Comparison of ENCODE assay signal across 9 cellular contexts in genomic region chr19:54208784-54209057, GRCh38. TPM values are rescaled to one million over a fixed set of nuclear protein-coding genes. Genes with fewer than 3 reads are reported as not detected.
DNase-seq lines count a peak whose midpoint lies in the region; ATAC-seq and TF ChIP-seq lines count a peak whose summit lies in the region.
"Had no signal": no experiment of that assay in that cellular context is flagged by ENCODE, and none has a peak within 500 bp of the region (broad histone marks: within the 10 kb centered on the region; RNA-seq: fewer than 3 reads in every experiment).

No MANE protein-coding gene starts in this region.

- no peak overlapping the region for H2AK5ac ChIP-seq in mesendoderm (ENCODE audit: low read length)

- ATAC-seq in HG02763 (IDR thresholded peaks at IDR 0.05; ENCODE audit: unreplicated experiment): no peak

- H3K4me3 ChIP-seq in mesendoderm (ENCODE audit: low read length) (no peak overlapping the region), vagina (no peak overlapping the region)

- TF ChIP-seq CTCF in vagina (IDR thresholded peaks at IDR 0.05): no peak

- no peak for TF ChIP-seq POLR2A in vagina (IDR thresholded peaks at IDR 0.05)

- H3K56ac ChIP-seq in mesendoderm (ENCODE audit: low read length): no peak overlapping the region

- peaks cover 37% of the 10 kb centered on the region for H3K79me2 ChIP-seq in mesendoderm (ENCODE audit: control insufficient read depth, insufficient read depth, low read length)

- H3K27me3 ChIP-seq in mesendoderm (ENCODE audit: insufficient read depth, low read length, poor library complexity) (no peaks in the 10 kb centered on the region), vagina (no peaks in the 10 kb centered on the region)

- no peak overlapping the region for H4K5ac ChIP-seq in mesendoderm (ENCODE audit: low read length)

- H3K4me1 ChIP-seq in mesendoderm (ENCODE audit: control insufficient read depth, low read depth, low read length) (no peaks in the 10 kb centered on the region), vagina (peaks cover 58% of the 10 kb centered on the region)

- H3K4me2 ChIP-seq in mesendoderm (ENCODE audit: low read length): no peak overlapping the region

- peaks cover 19% of the 10 kb centered on the region for H3K79me1 ChIP-seq in mesendoderm (ENCODE audit: low read length)

- no peak overlapping the region for H2BK5ac ChIP-seq in mesendoderm (ENCODE audit: low read length)

- H3K9ac ChIP-seq in mesendoderm (ENCODE audit: low read length): no peak overlapping the region

- peak; percentile 50 for DNase-seq in stimulated activated CD4-positive, alpha-beta T cell treated with anti-CD3 and anti-CD28 coated beads, Interleukin-15, amount 100 ng/mL, for 24 hours
- no peak for DNase-seq in stimulated activated CD4-positive, alpha-beta T cell treated with anti-CD3 and anti-CD28 coated beads, Interleukin-4, amount 100 ng/mL, for 4 hours
- DNase-seq in amniotic epithelial cell (ENCODE audit: low read depth) (peak; percentile 39), mesendoderm (peak; percentile 34), vagina (ENCODE audit: extremely low spot score in 2 of 2) (no peak), Ammon's horn (ENCODE audit: low spot score) (no peak), hypothalamus (lab: John Stamatoyannopoulos, UW) (no peak)
- DNase-seq: activated CD4-positive, CD25-positive, alpha-beta regulatory T cell treated with anti-CD3 and anti-CD28 coated beads, Interleukin-2, amount 50 U/mL, for 72 hours had no signal

- no peak overlapping the region for H4K8ac ChIP-seq in mesendoderm (ENCODE audit: low read depth, low read length)

- intact Hi-C loops in vagina (cut with DNase I): no loop called here

- no peak overlapping the region for H3K18ac ChIP-seq in mesendoderm (ENCODE audit: low read length)

- no peak overlapping the region for H3K4ac ChIP-seq in mesendoderm (ENCODE audit: low read depth, low read length)

- H3K36me3 ChIP-seq in mesendoderm (ENCODE audit: control insufficient read depth, insufficient read depth, low read length) (peaks cover 29% of the 10 kb centered on the region), vagina (peaks cover 0 to 47% of the 10 kb centered on the region in 2 donors)

- H2BK120ac ChIP-seq in mesendoderm (ENCODE audit: low read depth, low read length): no peak overlapping the region

- H3K23ac ChIP-seq in mesendoderm (ENCODE audit: low read length): no peak overlapping the region

- H2BK15ac ChIP-seq in mesendoderm (replicated peaks; ENCODE audit: low read depth): no peak overlapping the region

- no peaks in the 10 kb centered on the region for H3K9me3 ChIP-seq in vagina

- no peak overlapping the region for H3K27ac ChIP-seq in mesendoderm (ENCODE audit: low read depth, low read length)
- peak overlapping the region; percentile 81 for H3K27ac ChIP-seq in vagina

- WGBS in mesendoderm (ENCODE audit: extremely low coverage, insufficient coverage, low lambda C conversion rate): no CpG with 5 or more reads among the region's 8 CpGs

RNA-seq across cellular contexts. Expression of gene RPS9, which starts 8.1 kb away (rescaled TPM):
- 2,066 TPM for polyA plus RNA-seq in mesendoderm (2013, experiment 1 of 2)
- 2,070 TPM for polyA plus RNA-seq in mesendoderm (2013, experiment 2 of 2)
- 1,892 TPM for total RNA-seq in vagina

RNA-seq across cellular contexts. Expression of gene LILRB3, which starts 14.1 kb away (rescaled TPM):
- not detected for polyA plus RNA-seq in mesendoderm (2013, experiment 1 of 2)
- polyA plus RNA-seq in mesendoderm (2013, experiment 2 of 2): not detected
- total RNA-seq in vagina: 20.4 TPM

RNA-seq across cellular contexts. Expression of gene TSEN34, which starts 17.6 kb away (rescaled TPM):
- polyA plus RNA-seq in mesendoderm (2013, experiment 1 of 2): 18.7 TPM
- 20.4 TPM for polyA plus RNA-seq in mesendoderm (2013, experiment 2 of 2)
- total RNA-seq in vagina: 52.3 TPM

RNA-seq across cellular contexts. Expression of gene MBOAT7, which starts 19.3 kb away (rescaled TPM):
- 95.4 TPM for polyA plus RNA-seq in mesendoderm (2013, experiment 1 of 2)
- 92.1 TPM for polyA plus RNA-seq in mesendoderm (2013, experiment 2 of 2)
- total RNA-seq in vagina: 76.6 TPM

RNA-seq across cellular contexts. Expression of gene LILRA6, which starts 33.9 kb away (rescaled TPM):
- not detected for polyA plus RNA-seq in mesendoderm (2013, experiment 1 of 2)
- polyA plus RNA-seq in mesendoderm (2013, experiment 2 of 2): not detected
- total RNA-seq in vagina: 1.5 TPM

Comparison
In these comparisons a context has a peak if more than half of its experiments do, and no peak if none do; other contexts are left out.
1. DNase-seq: peak in stimulated activated CD4-positive, alpha-beta T cell treated with anti-CD3 and anti-CD28 coated beads, Interleukin-15, amount 100 ng/mL, for 24 hours (single experiment), amniotic epithelial cell (single experiment) and mesendoderm (single experiment); none in stimulated activated CD4-positive, alpha-beta T cell treated with anti-CD3 and anti-CD28 coated beads, Interleukin-4, amount 100 ng/mL, for 4 hours (0 of 2), vagina (0 of 2), Ammon's horn (single experiment) and hypothalamus (0 of 51).